ENCODE assay signal across 29 cellular contexts in the genomic region with DNA sequence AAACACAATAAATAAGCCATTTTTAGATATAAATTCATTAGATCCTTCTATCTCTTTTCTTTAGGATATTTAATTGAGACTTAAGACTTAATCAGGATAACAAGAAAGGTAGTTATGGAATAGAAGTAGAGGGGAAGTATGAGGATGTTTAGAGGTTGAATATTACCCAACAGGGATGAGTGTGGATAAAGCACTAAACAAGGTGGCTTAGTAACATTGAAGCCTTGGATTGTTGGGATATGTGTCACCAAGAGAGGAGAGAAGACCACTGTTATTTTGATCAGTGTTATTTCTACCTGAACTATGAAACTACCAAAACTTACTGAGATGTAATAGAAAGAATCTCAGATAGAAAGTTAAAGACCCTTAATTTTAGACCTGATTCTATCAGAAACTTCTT.
"Had no signal": no experiment of that assay in that cellular context is flagged by ENCODE, and none has a peak within 500 bp of the region (broad histone marks: within the 10 kb centered on the region; RNA-seq: fewer than 3 reads in every experiment).

No MANE protein-coding gene starts in this region.

- H3K4me3 ChIP-seq: stomach, suprapubic skin, testis, thoracic aorta, thyroid gland, tibial artery, tibial nerve, transverse colon, upper lobe of left lung, upper lobe of right lung, uterus, vagina had no signal

- H3K4me3 Mint-ChIP-seq: stimulated activated effector memory CD8-positive, alpha-beta T cell treated with anti-CD3 and anti-CD28 coated beads, Interleukin-12 subunit alpha, Interleukin-12 subunit beta, amount 100 ng/mL, for 72 hours; stimulated activated memory B cell treated with anti-CD40 and anti-IgM and Interleukin-4, amounts not matched to agents 10 μg/mL and 1 μg/mL and 100 μg/mL, for 72 hours; stimulated activated naive B cell treated with anti-CD40 and anti-IgM and Interleukin-4, amounts not matched to agents 10 μg/mL and 1 μg/mL and 100 μg/mL, for 72 hours; stimulated activated naive CD8-positive, alpha-beta T cell treated with anti-CD3 and anti-CD28 coated beads, Interleukin-15, amount 100 ng/mL, for 72 hours; stimulated activated naive CD8-positive, alpha-beta T cell treated with anti-CD3 and anti-CD28 coated beads, Interleukin-15, Interleukin-2, amounts not matched to agents 100 ng/mL and 50 ng/mL, for 24 hours; type B pancreatic cell had no signal

- H3K36me3 ChIP-seq: stomach, suprapubic skin, thoracic aorta, thyroid gland, tibial artery, tibial nerve, transverse colon, upper lobe of left lung, upper lobe of right lung, uterus, vagina had no signal

- H3K9me3 Mint-ChIP-seq: stimulated activated memory B cell treated with anti-CD40 and anti-IgM and Interleukin-4, amounts not matched to agents 10 μg/mL and 1 μg/mL and 100 μg/mL, for 72 hours; stimulated activated naive B cell treated with anti-CD40 and anti-IgM and Interleukin-4, amounts not matched to agents 10 μg/mL and 1 μg/mL and 100 μg/mL, for 72 hours; stimulated activated naive CD8-positive, alpha-beta T cell treated with anti-CD3 and anti-CD28 coated beads, Interleukin-15, amount 100 ng/mL, for 72 hours; stimulated activated naive CD8-positive, alpha-beta T cell treated with anti-CD3 and anti-CD28 coated beads, Interleukin-15, Interleukin-2, amounts not matched to agents 100 ng/mL and 50 ng/mL, for 24 hours; type B pancreatic cell had no signal

- H3K9me3 ChIP-seq: stomach, suprapubic skin, testis, thoracic aorta, thyroid gland, tibial artery, tibial nerve, transverse colon, upper lobe of left lung, upper lobe of right lung, uterus, vagina had no signal

- ATAC-seq: stimulated activated effector memory CD8-positive, alpha-beta T cell treated with anti-CD3 and anti-CD28 coated beads, Interleukin-12 subunit alpha, Interleukin-12 subunit beta, amount 100 ng/mL, for 72 hours; stimulated activated memory B cell treated with anti-CD40 and anti-IgM and Interleukin-4, amounts not matched to agents 10 μg/mL and 1 μg/mL and 100 μg/mL, for 72 hours; stimulated activated naive B cell treated with anti-CD40 and anti-IgM and Interleukin-4, amounts not matched to agents 10 μg/mL and 1 μg/mL and 100 μg/mL, for 72 hours; stimulated activated naive CD8-positive, alpha-beta T cell treated with anti-CD3 and anti-CD28 coated beads, Interleukin-15, amount 100 ng/mL, for 72 hours; stimulated activated naive CD8-positive, alpha-beta T cell treated with anti-CD3 and anti-CD28 coated beads, Interleukin-15, Interleukin-2, amounts not matched to agents 100 U/mL and 50 U/mL, for 24 hours; upper lobe of right lung had no signal

- H3K4me1 ChIP-seq: stomach, suprapubic skin, testis, thyroid gland, tibial artery, tibial nerve, transverse colon, upper lobe of left lung, upper lobe of right lung, uterus, vagina had no signal

- FAIRE-seq: urothelium cell line had no signal

- H3K4me1 Mint-ChIP-seq: stimulated activated effector memory CD8-positive, alpha-beta T cell treated with anti-CD3 and anti-CD28 coated beads, Interleukin-12 subunit alpha, Interleukin-12 subunit beta, amount 100 ng/mL, for 72 hours; stimulated activated memory B cell treated with anti-CD40 and anti-IgM and Interleukin-4, amounts not matched to agents 10 μg/mL and 1 μg/mL and 100 μg/mL, for 72 hours; stimulated activated naive B cell treated with anti-CD40 and anti-IgM and Interleukin-4, amounts not matched to agents 10 μg/mL and 1 μg/mL and 100 μg/mL, for 72 hours; stimulated activated naive CD8-positive, alpha-beta T cell treated with anti-CD3 and anti-CD28 coated beads, Interleukin-15, amount 100 ng/mL, for 72 hours had no signal

- DNase-seq: stimulated activated CD4-positive, alpha-beta T cell treated with anti-CD3 and anti-CD28 coated beads, Interleukin-2, amount 100 ng/mL, for 48 hours; stimulated activated CD4-positive, alpha-beta T cell treated with anti-CD3 and anti-CD28 coated beads, Interleukin-4, amount 100 ng/mL, for 1 hour; stimulated activated CD4-positive, alpha-beta T cell treated with anti-CD3 and anti-CD28 coated beads, Interleukin-4, amount 100 ng/mL, for 24 hours; stimulated activated CD4-positive, alpha-beta T cell treated with anti-CD3 and anti-CD28 coated beads, Interleukin-4, amount 100 ng/mL, for 4 hours; stimulated activated CD8-positive, alpha-beta memory T cell treated with anti-CD3 and anti-CD28 coated beads, Interleukin-4, amount 100 ng/mL, for 48 hours; stimulated activated naive B cell treated with anti-CD40 and anti-IgM and Interleukin-4, amounts not matched to agents 10 μg/mL and 1 μg/mL and 100 μg/mL, for 72 hours; stimulated activated naive CD4-positive, alpha-beta T cell; stimulated activated naive CD4-positive, alpha-beta T cell treated with Interleukin-2 at 50 U/mL for 16 hours; stimulated activated naive CD8-positive, alpha-beta T cell treated with anti-CD3 and anti-CD28 coated beads, Interleukin-15, amount 100 ng/mL, for 72 hours; stimulated activated naive CD8-positive, alpha-beta T cell treated with anti-CD3 and anti-CD28 coated beads, Interleukin-15, Interleukin-2, amounts not matched to agents 100 U/mL and 50 U/mL, for 24 hours; stomach; substantia nigra; testis; thyroid gland; tibial artery; transverse colon; trophoblast cell; upper lobe of left lung; upper lobe of right lung; uterus had no signal

- H3K27me3 ChIP-seq: stomach, suprapubic skin, testis, thyroid gland, tibial artery, tibial nerve, transverse colon, upper lobe of left lung, upper lobe of right lung, uterus, vagina had no signal

- H3K27me3 Mint-ChIP-seq: stimulated activated memory B cell treated with anti-CD40 and anti-IgM and Interleukin-4, amounts not matched to agents 10 μg/mL and 1 μg/mL and 100 μg/mL, for 72 hours; stimulated activated naive B cell treated with anti-CD40 and anti-IgM and Interleukin-4, amounts not matched to agents 10 μg/mL and 1 μg/mL and 100 μg/mL, for 72 hours; stimulated activated naive CD8-positive, alpha-beta T cell treated with anti-CD3 and anti-CD28 coated beads, Interleukin-15, amount 100 ng/mL, for 72 hours; stimulated activated naive CD8-positive, alpha-beta T cell treated with anti-CD3 and anti-CD28 coated beads, Interleukin-15, Interleukin-2, amounts not matched to agents 100 ng/mL and 50 ng/mL, for 24 hours had no signal

- H3K27ac ChIP-seq: stomach, suprapubic skin, testis, thoracic aorta, thyroid gland, tibial artery, tibial nerve, transverse colon, upper lobe of left lung, upper lobe of right lung, uterus, vagina had no signal

- H3K27ac Mint-ChIP-seq: stimulated activated effector memory CD8-positive, alpha-beta T cell treated with anti-CD3 and anti-CD28 coated beads, Interleukin-12 subunit alpha, Interleukin-12 subunit beta, amount 100 ng/mL, for 72 hours; stimulated activated memory B cell treated with anti-CD40 and anti-IgM and Interleukin-4, amounts not matched to agents 10 μg/mL and 1 μg/mL and 100 μg/mL, for 72 hours; stimulated activated naive B cell treated with anti-CD40 and anti-IgM and Interleukin-4, amounts not matched to agents 10 μg/mL and 1 μg/mL and 100 μg/mL, for 72 hours; stimulated activated naive CD8-positive, alpha-beta T cell treated with anti-CD3 and anti-CD28 coated beads, Interleukin-15, amount 100 ng/mL, for 72 hours; stimulated activated naive CD8-positive, alpha-beta T cell treated with anti-CD3 and anti-CD28 coated beads, Interleukin-15, Interleukin-2, amounts not matched to agents 100 ng/mL and 50 ng/mL, for 24 hours; type B pancreatic cell had no signal

- H3K36me3 Mint-ChIP-seq: stimulated activated effector memory CD8-positive, alpha-beta T cell treated with anti-CD3 and anti-CD28 coated beads, Interleukin-12 subunit alpha, Interleukin-12 subunit beta, amount 100 ng/mL, for 72 hours; stimulated activated memory B cell treated with anti-CD40 and anti-IgM and Interleukin-4, amounts not matched to agents 10 μg/mL and 1 μg/mL and 100 μg/mL, for 72 hours; stimulated activated naive B cell treated with anti-CD40 and anti-IgM and Interleukin-4, amounts not matched to agents 10 μg/mL and 1 μg/mL and 100 μg/mL, for 72 hours; type B pancreatic cell had no signal
